8 cellular contexts compared by ENCODE assay signal in genomic region chr9:4315582-4316215, GRCh38. TPM values are rescaled to one million over a fixed set of nuclear protein-coding genes. Genes with fewer than 3 reads are reported as not detected.
DNase-seq lines count a peak whose midpoint lies in the region; ATAC-seq, FAIRE-seq and TF ChIP-seq lines count a peak whose summit lies in the region.

No MANE protein-coding gene starts in this region.

- no peak overlapping the region for H3K4me3 ChIP-seq in A549

- TF ChIP-seq RAD21 in A549 (conservative IDR thresholded peaks at IDR 0.05 in 1 of 2, IDR thresholded peaks at IDR 0.05 in 1 of 2) = peak; percentile 95 to 97

- DNase-seq in A549 (ENCODE audit: low read depth in 1 of 2, low spot score in 1 of 2) (peak; percentile 73 to 84), GM18507 (ENCODE audit: extremely low spot score, insufficient read length, low read depth) (no peak), NCI-H2029 treated with DMSO at 0.1 percent for 48 hours (lab: John Stamatoyannopoulos, UW) (peak; percentile 27), T47D (ENCODE audit: low read depth in 1 of 2, low spot score in 1 of 2) (peak; percentile 34 to 72), kidney glomerular epithelial cell (lab: John Stamatoyannopoulos, UW) (peak; percentile 68)
- DNase-seq in stimulated activated CD4-positive, alpha-beta T cell treated with anti-CD3 and anti-CD28 coated beads, Interleukin-4, amount 100 ng/mL, for 48 hours (ENCODE audit: low read depth in 2 of 2) = peak; percentile 62 to 73

- ATAC-seq in A549 (peak; percentile 100), HG02938 (IDR thresholded peaks at IDR 0.05; ENCODE audit: unreplicated experiment) (peak; percentile 98)

- CTCF ChIA-PET in A549 (lab: Yijun Ruan, JAX) = interaction anchor here (0.7 to 7.0 kb wide), 24 partner anchors 11 to 583 kb away, joined by 3 to 109 read pairs (median 6); no protein-coding TSS in a partner anchor

- TF ChIP-seq POLR2A in A549 (IDR thresholded peaks at IDR 0.05; ENCODE audit: low read length) = no peak

- POLR2A ChIA-PET in A549 (lab: Yijun Ruan, JAX) = interaction anchor here (1.4 to 1.6 kb wide), 3 partner anchors 13 to 24 kb away, joined by 4 to 6 read pairs (median 4); partner anchors contain the start of gene GLIS3

- H3K27ac ChIP-seq in A549 (peak overlapping the region in 1 of 2 experiments; percentile 4; a peak in 2 of 6 replicates), VCaP (no peak overlapping the region)

- TF ChIP-seq CTCF in A549 (IDR thresholded peaks at IDR 0.05) = peak; percentile 94
- TF ChIP-seq CTCF in VCaP (conservative IDR thresholded peaks at IDR 0.05) = peak; percentile 97

- H3K4me2 ChIP-seq in A549 = no peak overlapping the region

- H3K9me3 ChIP-seq in A549 = no peaks in the 10 kb centered on the region

- in situ Hi-C loops in T47D (cut with HindIII; ENCODE audit: low pct_unique_long_range_greater_than_20kb, low sequenced_read_pairs) = no loop called here

- H3K4me1 ChIP-seq in A549 = no peaks in the 10 kb centered on the region

- no peak for TF ChIP-seq EP300 in A549 (IDR thresholded peaks at IDR 0.05)

- FAIRE-seq in A549 (lab: Jason Lieb, UNC) (no peak), GM18507 (lab: Jason Lieb, UNC) (peak; percentile 94)

- 4% methylated on average over 4 of the region's 4 CpGs for WGBS in A549 (ENCODE audit: missing lambda C conversion rate)

TF ChIP-seq in A549, 52 proteins besides CTCF, POLR2A, EP300 and RAD21:
- TF ChIP-seq SMC3 (IDR thresholded peaks at IDR 0.05) (peak; percentile 88), MAFK (IDR thresholded peaks at IDR 0.05; ENCODE audit: partially characterized antibody) (no peak)

RNA-seq across cellular contexts. Expression of gene GLIS3, which starts 15.8 kb away (rescaled TPM):
- polyA plus RNA-seq in A549 (2011; rRNA removed) = 14.1 and 28.1 TPM in 2 replicates
- polyA plus RNA-seq in A549 (2012; cell fraction: cytosol; rRNA removed) = 5.7 and 7.2 TPM in 2 replicates
- 9.2 and 14.5 TPM in 2 replicates for polyA plus RNA-seq in A549 (2012; cell fraction: nucleus; rRNA removed)
- 14.2 to 15.2 TPM (median 14.3 TPM) in 3 replicates for polyA plus RNA-seq in A549 (2017; fragmentation: RNase III; extraction: RNeasy Plus Mini Kit Qiagen cat#74134 plus additional on column Dnase treatment)
- 270 and 286 TPM in 2 replicates for polyA minus RNA-seq in A549 (2011; rRNA and poly(A)+ RNA removed)
